ENCODE assay signal across 31 cellular contexts in the genomic region with DNA sequence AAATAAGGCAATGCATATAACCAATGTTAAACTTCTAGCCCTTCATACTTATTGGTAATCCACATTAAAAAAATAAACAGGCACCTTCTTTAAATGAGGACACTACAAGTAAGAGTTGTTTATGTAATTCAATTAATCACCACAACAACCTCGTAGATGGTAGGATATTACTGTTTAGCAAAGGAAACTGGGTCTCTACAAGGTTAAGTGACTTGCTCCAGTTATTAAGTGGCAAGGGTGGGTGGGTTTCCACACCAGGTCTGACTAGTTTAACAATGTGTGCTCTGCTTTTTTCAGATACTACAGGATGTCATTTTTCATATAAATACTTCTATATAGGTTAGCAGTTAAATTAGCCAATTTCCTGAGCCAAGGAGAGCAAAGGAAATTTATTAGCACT.
"Had no signal": no experiment of that assay in that cellular context is flagged by ENCODE, and none has a peak within 500 bp of the region (broad histone marks: within the 10 kb centered on the region; RNA-seq: fewer than 3 reads in every experiment).

No MANE protein-coding gene starts in this region.

- H3K27me3 ChIP-seq: colonic mucosa, esophagus muscularis mucosa, foreskin keratinocyte, gastroesophageal sphincter, heart left ventricle, hepatocyte, left lung, neutrophil, pancreas, transverse colon, upper lobe of right lung, uterus had no signal

- H3K4me3 ChIP-seq: colonic mucosa, esophagus muscularis mucosa, gastroesophageal sphincter, heart left ventricle, hepatocyte, left lung, mucosa of descending colon, pancreas, smooth muscle cell, thoracic aorta, transverse colon, upper lobe of right lung, uterus had no signal

- FAIRE-seq: pancreas had no signal

- H2AFZ ChIP-seq: hepatocyte had no signal

- H3K4me1 Mint-ChIP-seq: neural crest cell had no signal

- H3K36me3 ChIP-seq: colonic mucosa, esophagus muscularis mucosa, gastroesophageal sphincter, heart left ventricle, neutrophil, pancreas, thoracic aorta, transverse colon, upper lobe of right lung, uterus had no signal

- H3K27me3 Mint-ChIP-seq: dendritic cell treated with granulocyte-macrophage colony-stimulating factor and Interleukin-4, amounts not matched to agents 40 ng/mL and 50 ng/mL, for 4 days; naive B cell; natural killer cell treated with Interleukin-12 subunit alpha and Interleukin-12 subunit beta and Interleukin-15 and Interleukin-18, amount 100 ng/mL, for 72 hours had no signal

- DNase-seq: colonic mucosa; effector CD8-positive, alpha-beta T cell; endodermal cell; foreskin keratinocyte; heart left ventricle; left cardiac atrium; left lung; mesenchymal stem cell; mucosa of descending colon; naive B cell; pancreas; retina; stimulated activated CD4-positive, alpha-beta T cell treated with anti-CD3 and anti-CD28 coated beads, Interleukin-12 subunit alpha, Interleukin-12 subunit beta, amount 100 ng/mL, for 4 hours; stimulated activated CD4-positive, alpha-beta T cell treated with anti-CD3 and anti-CD28 coated beads, Interleukin-1b, Interleukin-23, amount 100 ng/mL, for 48 hours; stimulated activated CD4-positive, alpha-beta T cell treated with anti-CD3 and anti-CD28 coated beads, Interleukin-4, amount 100 ng/mL, for 1 hour; stimulated activated CD8-positive, alpha-beta memory T cell treated with anti-CD3 and anti-CD28 coated beads, Interleukin-4, amount 100 ng/mL, for 48 hours; stimulated activated naive CD4-positive, alpha-beta T cell treated with Interleukin-2 at 50 U/mL for 16 hours; transverse colon; upper lobe of right lung; uterus had no signal

- H3K4me3 Mint-ChIP-seq: dendritic cell treated with granulocyte-macrophage colony-stimulating factor and Interleukin-4, amounts not matched to agents 40 ng/mL and 50 ng/mL, for 4 days; endodermal cell; mesothelial cell of epicardium; naive B cell; natural killer cell treated with Interleukin-12 subunit alpha and Interleukin-12 subunit beta and Interleukin-15 and Interleukin-18, amount 100 ng/mL, for 72 hours; neural crest cell had no signal

- H3K27ac ChIP-seq: colonic mucosa, esophagus muscularis mucosa, foreskin keratinocyte, gastroesophageal sphincter, heart left ventricle, hepatocyte, left lung, neutrophil, pancreas, thoracic aorta, transverse colon, upper lobe of right lung, uterus had no signal

- ATAC-seq: foreskin keratinocyte; gastroesophageal sphincter; heart left ventricle; left cardiac atrium; left lung; mucosa of descending colon; natural killer cell treated with Interleukin-12 subunit alpha and Interleukin-12 subunit beta and Interleukin-15 and Interleukin-18, amount 100 ng/mL, for 72 hours; pancreas; sciatic nerve; upper lobe of right lung had no signal

- H3K9me3 Mint-ChIP-seq: dendritic cell treated with granulocyte-macrophage colony-stimulating factor and Interleukin-4, amounts not matched to agents 40 ng/mL and 50 ng/mL, for 4 days; endodermal cell; mesothelial cell of epicardium; natural killer cell treated with Interleukin-12 subunit alpha and Interleukin-12 subunit beta and Interleukin-15 and Interleukin-18, amount 100 ng/mL, for 72 hours; neural crest cell had no signal

- H3K27ac Mint-ChIP-seq: dendritic cell treated with granulocyte-macrophage colony-stimulating factor and Interleukin-4, amounts not matched to agents 40 ng/mL and 50 ng/mL, for 4 days; endodermal cell; naive B cell; natural killer cell treated with Interleukin-12 subunit alpha and Interleukin-12 subunit beta and Interleukin-15 and Interleukin-18, amount 100 ng/mL, for 72 hours had no signal

- H3K4me1 ChIP-seq: colonic mucosa, left lung, upper lobe of right lung, uterus had no signal

- H3K9me3 ChIP-seq: colonic mucosa, esophagus muscularis mucosa, gastroesophageal sphincter, heart left ventricle, left lung, mucosa of descending colon, neutrophil, pancreas, thoracic aorta, transverse colon, upper lobe of right lung, uterus had no signal

- H3K4me2 ChIP-seq: hepatocyte, smooth muscle cell had no signal
